In the genomic region with DNA sequence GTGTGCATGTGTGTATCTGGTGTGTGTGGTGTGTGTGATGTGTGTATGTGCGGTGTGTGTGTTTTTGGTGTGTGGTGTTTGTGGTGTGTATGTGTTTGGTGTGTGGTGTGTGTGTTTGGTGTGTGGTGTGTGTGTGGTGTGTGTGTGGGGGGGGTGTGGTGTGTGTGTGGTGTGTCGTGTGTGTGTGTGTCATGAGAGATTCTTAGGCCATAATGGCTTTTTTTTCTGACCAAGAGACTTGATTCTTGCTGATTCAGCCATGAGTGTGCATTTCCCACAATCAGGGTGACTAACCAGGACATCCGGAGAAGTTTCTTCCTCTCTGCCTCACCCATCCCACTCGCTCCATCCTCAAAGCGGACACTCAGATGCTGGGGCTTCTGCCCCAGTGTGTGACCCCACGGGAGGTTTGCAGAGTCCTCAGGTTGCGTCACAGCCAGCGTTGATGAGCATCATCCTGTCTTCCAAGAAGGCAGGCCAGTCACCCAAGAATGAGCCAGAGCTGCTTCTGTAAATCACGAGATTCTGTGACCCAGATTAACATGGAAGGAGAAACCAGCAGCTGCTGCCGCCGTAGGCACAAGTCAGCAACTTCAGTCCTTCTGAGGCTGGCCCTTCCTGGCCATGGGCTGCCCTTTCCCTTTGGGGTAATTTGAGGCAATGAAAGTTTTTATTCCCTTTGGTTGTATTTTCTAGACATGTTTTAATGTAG, we compare ENCODE assay signal across 8 cellular contexts. TPM values are rescaled to one million over a fixed set of nuclear protein-coding genes. Genes with fewer than 3 reads are reported as not detected.
DNase-seq lines count a peak whose midpoint lies in the region; ATAC-seq, FAIRE-seq and TF ChIP-seq lines count a peak whose summit lies in the region.

No MANE protein-coding gene starts in this region.

- H3K27ac Mint-ChIP-seq in activated naive CD4-positive, alpha-beta T cell treated with anti-CD3 and anti-CD28 coated beads for 36 hours: no peak overlapping the region
- H3K27ac Mint-ChIP-seq in activated T-cell treated with anti-CD3 and anti-CD28 coated beads, Interleukin-2, amount 50 U/mL, for 72 hours: peak overlapping the region; percentile 2
- H3K27ac Mint-ChIP-seq in osteocyte (ENCODE audit: unreplicated experiment): peak overlapping the region; percentile 100

- no peaks in the 10 kb centered on the region for H3K27me3 Mint-ChIP-seq in activated naive CD4-positive, alpha-beta T cell treated with anti-CD3 and anti-CD28 coated beads for 36 hours (ENCODE audit: low read depth)
- peaks cover 28% of the 10 kb centered on the region for H3K27me3 Mint-ChIP-seq in activated T-cell treated with anti-CD3 and anti-CD28 coated beads, Interleukin-2, amount 50 U/mL, for 72 hours (ENCODE audit: low read depth)
- H3K27me3 Mint-ChIP-seq in osteocyte (ENCODE audit: unreplicated experiment): no peaks in the 10 kb centered on the region

- ATAC-seq in activated T-cell treated with anti-CD3 and anti-CD28 coated beads, Interleukin-2, amount 50 U/mL, for 72 hours (replicated peaks in 1 of 2): peak; percentile 62 to 88
- ATAC-seq in HG03457 (IDR thresholded peaks at IDR 0.05; ENCODE audit: unreplicated experiment): no peak

- FAIRE-seq in frontal cortex (lab: Jason Lieb, UNC): no peak

- no peaks in the 10 kb centered on the region for H3K9me3 Mint-ChIP-seq in activated naive CD4-positive, alpha-beta T cell treated with anti-CD3 and anti-CD28 coated beads for 36 hours
- peaks cover 2 to 4% of the 10 kb centered on the region in 2 donors for H3K9me3 Mint-ChIP-seq in activated T-cell treated with anti-CD3 and anti-CD28 coated beads, Interleukin-2, amount 50 U/mL, for 72 hours
- no peaks in the 10 kb centered on the region for H3K9me3 Mint-ChIP-seq in osteocyte (ENCODE audit: unreplicated experiment)

- CTCF ChIA-PET in activated naive CD4-positive, alpha-beta T cell treated with anti-CD3 and anti-CD28 coated beads for 36 hours (lab: Charles Lee): interaction anchor here (0.8 to 0.9 kb wide), 2 partner anchors 9 to 50 kb away, joined by 3 read pairs; no protein-coding TSS in a partner anchor

- peaks cover 26% of the 10 kb centered on the region for H3K4me1 Mint-ChIP-seq in activated naive CD4-positive, alpha-beta T cell treated with anti-CD3 and anti-CD28 coated beads for 36 hours (ENCODE audit: low read depth)
- peaks cover 33% of the 10 kb centered on the region for H3K4me1 Mint-ChIP-seq in activated T-cell treated with anti-CD3 and anti-CD28 coated beads, Interleukin-2, amount 50 U/mL, for 72 hours (ENCODE audit: low read depth)
- H3K4me1 Mint-ChIP-seq in osteocyte (ENCODE audit: unreplicated experiment): peaks cover 77% of the 10 kb centered on the region

- intact Hi-C loops in activated naive CD4-positive, alpha-beta T cell treated with anti-CD3 and anti-CD28 coated beads for 36 hours (cut with micrococcal nuclease): no loop called here

- peak; percentile 42 for DNase-seq in activated naive CD4-positive, alpha-beta T cell treated with anti-CD3 and anti-CD28 coated beads for 36 hours
- no peak for DNase-seq in activated naive CD4-positive, alpha-beta T cell treated with anti-CD3 and anti-CD28 coated beads, Interleukin-2, amount 50 U/mL, for 16 hours
- DNase-seq in activated T-cell treated with anti-CD3 and anti-CD28 coated beads, Interleukin-2, amount 50 U/mL, for 72 hours: peak; percentile 44 to 66
- DNase-seq in frontal cortex (ENCODE audit: low spot score in 2 of 2) (peak; percentile 17 to 47), osteocyte (ENCODE audit: extremely low spot score, unreplicated experiment) (peak; percentile 90), NCI-H2171 (lab: John Stamatoyannopoulos, UW) (no peak), NCI-H1092 (lab: John Stamatoyannopoulos, UW) (no peak)

- TF ChIP-seq CTCF in osteocyte (IDR thresholded peaks at IDR 0.05): no peak

- H3K4me3 Mint-ChIP-seq in activated naive CD4-positive, alpha-beta T cell treated with anti-CD3 and anti-CD28 coated beads for 36 hours: no peak overlapping the region
- peak overlapping the region in 1 of 2 donors; percentile 7 for H3K4me3 Mint-ChIP-seq in activated T-cell treated with anti-CD3 and anti-CD28 coated beads, Interleukin-2, amount 50 U/mL, for 72 hours
- H3K4me3 Mint-ChIP-seq in osteocyte (ENCODE audit: unreplicated experiment): peak overlapping the region; percentile 71

- H3K36me3 Mint-ChIP-seq in activated naive CD4-positive, alpha-beta T cell treated with anti-CD3 and anti-CD28 coated beads for 36 hours (ENCODE audit: low read depth): no peaks in the 10 kb centered on the region
- H3K36me3 Mint-ChIP-seq in activated T-cell treated with anti-CD3 and anti-CD28 coated beads, Interleukin-2, amount 50 U/mL, for 72 hours (ENCODE audit: insufficient read depth in 2 of 2): peaks cover 0 to 1% of the 10 kb centered on the region in 2 donors
- peaks cover 10% of the 10 kb centered on the region for H3K36me3 Mint-ChIP-seq in osteocyte (ENCODE audit: unreplicated experiment)

RNA-seq across cellular contexts. Expression of a gene that starts 12.5 kb away (rescaled TPM):
- total RNA-seq in activated naive CD4-positive, alpha-beta T cell treated with anti-CD3 and anti-CD28 coated beads for 36 hours: under 1 TPM; 0.81 to 0.86 TPM
- 1 to 10 TPM; 2.4 to 5.6 TPM for total RNA-seq in activated T-cell treated with anti-CD3 and anti-CD28 coated beads, Interleukin-2, amount 50 U/mL, for 72 hours
- total RNA-seq in frontal cortex (33.0 TPM), osteocyte (264 and 277 TPM in 2 replicates)

Comparison
In these comparisons a context has a peak if more than half of its experiments do, and no peak if none do; other contexts are left out.
1. DNase-seq: peak in activated naive CD4-positive, alpha-beta T cell treated with anti-CD3 and anti-CD28 coated beads for 36 hours (single experiment), activated T-cell treated with anti-CD3 and anti-CD28 coated beads, Interleukin-2, amount 50 U/mL, for 72 hours (2 of 2), frontal cortex (2 of 2) and osteocyte (single experiment); none in activated naive CD4-positive, alpha-beta T cell treated with anti-CD3 and anti-CD28 coated beads, Interleukin-2, amount 50 U/mL, for 16 hours (single experiment), NCI-H2171 (single experiment) and NCI-H1092 (single experiment).